ENCODE assay signal across 8 cellular contexts in the genomic region with DNA sequence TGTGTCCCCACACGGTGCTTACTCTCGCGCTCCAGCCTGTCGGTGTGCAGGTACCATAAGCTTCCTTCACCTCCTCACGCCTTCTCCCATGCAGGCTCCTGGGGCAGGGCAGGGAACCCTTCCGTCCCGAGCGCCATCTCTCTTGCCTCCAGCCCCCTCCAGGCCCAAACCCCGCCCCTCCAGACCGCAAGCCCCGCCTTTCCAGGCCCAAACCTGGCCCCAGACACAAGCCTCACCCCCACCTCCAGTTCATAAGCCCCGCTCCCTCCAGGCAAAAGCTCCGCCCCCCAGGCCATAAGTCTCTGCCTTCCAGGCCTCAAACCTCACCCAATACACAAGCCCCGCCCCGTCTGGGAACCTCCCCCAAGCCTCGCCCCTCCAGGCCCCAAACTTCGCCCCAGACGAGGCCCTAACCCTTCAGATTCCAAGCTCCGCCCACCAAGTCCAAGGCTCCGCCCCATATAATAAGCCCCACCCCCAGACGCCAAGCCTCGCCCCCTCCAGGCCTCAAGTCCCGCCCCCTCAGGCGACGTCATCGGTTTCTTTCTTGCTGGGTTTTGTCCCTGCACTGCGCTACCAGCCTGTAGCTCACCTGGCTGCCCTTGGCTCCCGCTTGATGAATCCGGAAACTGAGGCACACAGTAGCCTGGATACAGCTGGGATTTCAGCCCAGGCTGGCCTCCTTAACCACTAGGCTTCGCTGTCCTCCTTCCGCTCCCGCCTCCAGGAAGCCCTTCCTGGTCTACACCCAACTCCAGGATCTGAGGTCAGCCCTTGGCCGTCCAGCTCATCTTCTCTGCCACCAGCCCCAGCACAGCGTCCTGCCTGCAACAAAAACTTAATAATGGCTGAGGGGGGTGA. TPM values are rescaled to one million over a fixed set of nuclear protein-coding genes. Genes with fewer than 3 reads are reported as not detected.
DNase-seq lines count a peak whose midpoint lies in the region; ATAC-seq, FAIRE-seq and TF ChIP-seq lines count a peak whose summit lies in the region.

No MANE protein-coding gene starts in this region.

- H3K27me3 Mint-ChIP-seq in naive thymus-derived CD8-positive, alpha-beta T cell, result no peaks in the 10 kb centered on the region

- peaks cover 18 to 40% (median 30%) of the 10 kb centered on the region in 4 donors for H3K4me1 Mint-ChIP-seq in naive thymus-derived CD8-positive, alpha-beta T cell

- POLR2A ChIA-PET in naive thymus-derived CD8-positive, alpha-beta T cell (lab: Charles Lee), result interaction anchor here (0.6 to 13.2 kb wide), 5 partner anchors 9 to 92 kb away, joined by 3 to 255 read pairs (median 6); partner anchors contain the start of gene MKNK2

- peak overlapping the region in 8 of 10 donors; percentile 16 to 79 (median 61) for H3K27ac Mint-ChIP-seq in naive thymus-derived CD8-positive, alpha-beta T cell

- H3K4me3 Mint-ChIP-seq in naive thymus-derived CD8-positive, alpha-beta T cell, result peak overlapping the region in 6 of 10 donors; percentile 39 to 64 (median 50)

- ATAC-seq in naive thymus-derived CD8-positive, alpha-beta T cell, result peak; percentile 49 to 68
- no peak for ATAC-seq in GM21367 (IDR thresholded peaks at IDR 0.05; ENCODE audit: unreplicated experiment)
- ATAC-seq in GM21381 (IDR thresholded peaks at IDR 0.05; ENCODE audit: unreplicated experiment), result no peak
- ATAC-seq in HG03354 (IDR thresholded peaks at IDR 0.05; ENCODE audit: poor library complexity, severe bottlenecking, unreplicated experiment), result no peak
- ATAC-seq in HG03280 (IDR thresholded peaks at IDR 0.05; ENCODE audit: unreplicated experiment), result no peak

- no peak for DNase-seq in GM18507 (ENCODE audit: extremely low spot score, insufficient read length, low read depth)
- peak; percentile 70 for DNase-seq in SW480 (ENCODE audit: low spot score)
- DNase-seq in cardiac fibroblast (ENCODE audit: low read depth in 2 of 2), result peak; percentile 51 to 56
- DNase-seq in naive thymus-derived CD8-positive, alpha-beta T cell, result peak; percentile 46 to 79 (median 65)

- H3K4me3 ChIP-seq in cardiac fibroblast (replicated peaks in 1 of 2; ENCODE audit: low read depth in 2 of 2, low read length in 2 of 2), result no peak overlapping the region

- peaks cover 0 to 17% (median 0%) of the 10 kb centered on the region in 3 donors for H3K36me3 Mint-ChIP-seq in naive thymus-derived CD8-positive, alpha-beta T cell

- TF ChIP-seq CTCF in cardiac fibroblast (IDR thresholded peaks at IDR 0.05; ENCODE audit: low read depth, low read length), result no peak

- H3K9me3 Mint-ChIP-seq in naive thymus-derived CD8-positive, alpha-beta T cell, result no peaks in the 10 kb centered on the region

- FAIRE-seq in GM18507 (lab: Jason Lieb, UNC), result peak; percentile 79

RNA-seq across cellular contexts. Expression of gene MKNK2, which starts 16.1 kb away (rescaled TPM):
- total RNA-seq in naive thymus-derived CD8-positive, alpha-beta T cell, result 100 to 1,000 TPM; 171 to 176 TPM
- polyA plus RNA-seq in naive thymus-derived CD8-positive, alpha-beta T cell, result 10 to 100 TPM; 26.1 to 47.1 (median 30.2) TPM

RNA-seq across cellular contexts. Expression of gene BTBD2, which starts 19.4 kb away (rescaled TPM):
- total RNA-seq in naive thymus-derived CD8-positive, alpha-beta T cell, result 10 to 100 TPM; 58.0 to 64.1 TPM
- polyA plus RNA-seq in naive thymus-derived CD8-positive, alpha-beta T cell, result 1 to 10 TPM; 3.2 to 7.3 (median 4.8) TPM

Comparison
In these comparisons a context has a peak if more than half of its experiments do, and no peak if none do; other contexts are left out.
1. ATAC-seq: peak in naive thymus-derived CD8-positive, alpha-beta T cell (2 of 2); none in GM21367 (single experiment), GM21381 (single experiment), HG03354 (single experiment) and HG03280 (single experiment).